ENCODE assay signal across 27 cellular contexts in genomic region chr10:54559498-54559897, GRCh38.
DNase-seq lines count a peak whose midpoint lies in the region; ATAC-seq, FAIRE-seq and TF ChIP-seq lines count a peak whose summit lies in the region.
"Had no signal": no experiment of that assay in that cellular context is flagged by ENCODE, and none has a peak within 500 bp of the region (broad histone marks: within the 10 kb centered on the region; RNA-seq: fewer than 3 reads in every experiment).

No MANE protein-coding gene starts in this region.

- in situ Hi-C loops in HAP-1 (cut with MboI; ENCODE audit: low sequenced_read_pairs): no loop called here

- intact Hi-C loops in MCF 10A (cut with micrococcal nuclease) (no loop called here), breast epithelium (cut with DNase I; ENCODE audit: low total_unique reads) (no loop called here)

- no peak overlapping the region for H3K4me3 Mint-ChIP-seq in MCF 10A (ENCODE audit: unreplicated experiment)
- H3K4me3 Mint-ChIP-seq: activated CD4-positive, alpha-beta T cell treated with anti-CD3 and anti-CD28 coated beads, Interleukin-2, amount 10 ng/mL, durations not matched to agents 24 days and 14 days; CD4-positive, CD25-positive, alpha-beta regulatory T cell; endodermal cell; nephron progenitor cell had no signal

- H3K9me3 Mint-ChIP-seq in MCF 10A (ENCODE audit: unreplicated experiment): no peaks in the 10 kb centered on the region
- peaks cover 0 to 5% of the 10 kb centered on the region in 2 donors for H3K9me3 Mint-ChIP-seq in activated naive CD4-positive, alpha-beta T cell treated with anti-CD3 and anti-CD28 coated beads, Interleukin-2, amount 50 U/mL, for 72 hours
- H3K9me3 Mint-ChIP-seq: activated CD4-positive, alpha-beta T cell treated with anti-CD3 and anti-CD28 coated beads, Interleukin-2, amount 10 ng/mL, durations not matched to agents 24 days and 14 days; endodermal cell; nephron progenitor cell had no signal

- FAIRE-seq in bronchial epithelial cell (lab: Jason Lieb, UNC): no peak

- H3K27me3 Mint-ChIP-seq in MCF 10A (ENCODE audit: insufficient read depth, unreplicated experiment): peaks cover under 1% of the 10 kb centered on the region
- H3K27me3 Mint-ChIP-seq: activated CD4-positive, alpha-beta T cell treated with anti-CD3 and anti-CD28 coated beads, Interleukin-2, amount 10 ng/mL, durations not matched to agents 24 days and 14 days; CD4-positive, CD25-positive, alpha-beta regulatory T cell had no signal

- no peaks in the 10 kb centered on the region for H3K36me3 ChIP-seq in breast epithelium
- H3K36me3 ChIP-seq in bronchial epithelial cell (ENCODE audit: control insufficient read depth, insufficient read depth, low read length): no peaks in the 10 kb centered on the region
- H3K36me3 ChIP-seq in HAP-1 (replicated peaks): no peaks in the 10 kb centered on the region
- H3K36me3 ChIP-seq: adrenal gland, cardiac muscle cell, esophagus squamous epithelium, ovary, right atrium auricular region had no signal

- no peak overlapping the region for H3K27ac Mint-ChIP-seq in MCF 10A (ENCODE audit: low read depth, unreplicated experiment)
- no peak overlapping the region for H3K27ac Mint-ChIP-seq in activated naive CD4-positive, alpha-beta T cell treated with anti-CD3 and anti-CD28 coated beads, Interleukin-2, amount 50 U/mL, for 72 hours
- H3K27ac Mint-ChIP-seq: activated CD4-positive, alpha-beta T cell treated with anti-CD3 and anti-CD28 coated beads, Interleukin-2, amount 10 ng/mL, durations not matched to agents 24 days and 14 days; CD4-positive, CD25-positive, alpha-beta regulatory T cell; endodermal cell; nephron progenitor cell had no signal

- H3K36me3 Mint-ChIP-seq in MCF 10A (ENCODE audit: insufficient read depth, unreplicated experiment): no peaks in the 10 kb centered on the region
- no peaks in the 10 kb centered on the region for H3K36me3 Mint-ChIP-seq in activated naive CD4-positive, alpha-beta T cell treated with anti-CD3 and anti-CD28 coated beads, Interleukin-2, amount 50 U/mL, for 72 hours
- H3K36me3 Mint-ChIP-seq: CD4-positive, CD25-positive, alpha-beta regulatory T cell had no signal

- H3K4me1 ChIP-seq in breast epithelium (no peaks in the 10 kb centered on the region), HAP-1 (no peaks in the 10 kb centered on the region)
- H3K4me1 ChIP-seq: adrenal gland, esophagus squamous epithelium, right atrium auricular region had no signal

- no peaks in the 10 kb centered on the region for H3K4me1 Mint-ChIP-seq in MCF 10A (ENCODE audit: insufficient read depth, unreplicated experiment)
- H3K4me1 Mint-ChIP-seq: activated CD4-positive, alpha-beta T cell treated with anti-CD3 and anti-CD28 coated beads, Interleukin-2, amount 10 ng/mL, durations not matched to agents 24 days and 14 days; CD4-positive, CD25-positive, alpha-beta regulatory T cell; nephron progenitor cell had no signal

- no peak for TF ChIP-seq CTCF in MCF 10A (IDR thresholded peaks at IDR 0.05; ENCODE audit: unreplicated experiment)
- TF ChIP-seq CTCF in breast epithelium (IDR thresholded peaks at IDR 0.05): no peak
- TF ChIP-seq CTCF in bronchial epithelial cell (IDR thresholded peaks at IDR 0.05; ENCODE audit: insufficient read depth, low read length, severe bottlenecking): no peak

- CTCF ChIA-PET in MCF 10A (lab: Yijun Ruan, JAX): interaction anchor here (0.7 kb wide), 1 partner anchor 29 kb away, joined by 3 read pairs; no protein-coding TSS in a partner anchor

- no peaks in the 10 kb centered on the region for H3K27me3 ChIP-seq in breast epithelium
- no peaks in the 10 kb centered on the region for H3K27me3 ChIP-seq in bronchial epithelial cell (ENCODE audit: control insufficient read depth, insufficient read depth, low read length)
- no peaks in the 10 kb centered on the region for H3K27me3 ChIP-seq in HAP-1 (ENCODE audit: low read depth)
- H3K27me3 ChIP-seq: adrenal gland, cardiac muscle cell, esophagus squamous epithelium, ovary, right atrium auricular region had no signal

- H3K4me3 ChIP-seq in breast epithelium: no peak overlapping the region
- no peak overlapping the region for H3K4me3 ChIP-seq in bronchial epithelial cell (ENCODE audit: low read depth, low read length)
- H3K4me3 ChIP-seq in HAP-1: no peak overlapping the region
- H3K4me3 ChIP-seq: adrenal gland, cardiac muscle cell, coronary artery, esophagus squamous epithelium, ovary, right atrium auricular region had no signal

- no peak for ATAC-seq in activated naive CD4-positive, alpha-beta T cell treated with anti-CD3 and anti-CD28 coated beads, Interleukin-2, amount 50 U/mL, for 72 hours
- ATAC-seq: Right ventricle myocardium inferior had no signal

- H3K27ac ChIP-seq in breast epithelium: no peak overlapping the region
- H3K27ac ChIP-seq: adrenal gland, cardiac muscle cell, coronary artery, esophagus squamous epithelium, KMS-11, ovary, right atrium auricular region had no signal

- POLR2A ChIA-PET in MCF 10A (lab: Yijun Ruan, JAX): no interaction called here

- BruUV-seq in MCF 10A (replicated peaks; lab: Mats Ljungman, UMichigan): no TSS peak

- no peak for TF ChIP-seq POLR2A in breast epithelium (IDR thresholded peaks at IDR 0.05)

- H3K9me3 ChIP-seq in breast epithelium: no peaks in the 10 kb centered on the region
- H3K9me3 ChIP-seq in HAP-1: no peaks in the 10 kb centered on the region
- H3K9me3 ChIP-seq: esophagus squamous epithelium, ovary, right atrium auricular region had no signal

- DNase-seq in MCF 10A (ENCODE audit: unreplicated experiment): peak; percentile 23
- DNase-seq in breast epithelium (ENCODE audit: low spot score in 2 of 2): no peak
- peak; percentile 2 for DNase-seq in bronchial epithelial cell (ENCODE audit: low read depth)
- peak; percentile 80 for DNase-seq in kidney glomerular epithelial cell (lab: John Stamatoyannopoulos, UW)
- DNase-seq in activated naive CD4-positive, alpha-beta T cell treated with anti-CD3 and anti-CD28 coated beads, Interleukin-2, amount 50 U/mL, for 72 hours (ENCODE audit: low spot score in 2 of 2): no peak
- no peak for DNase-seq in RPMI8226
- no peak for DNase-seq in stimulated activated CD8-positive, alpha-beta memory T cell treated with anti-CD3 and anti-CD28 coated beads, Interleukin-4, amount 100 ng/mL, for 48 hours
- DNase-seq in HAP-1 (ENCODE audit: low spot score in 2 of 2): no peak
- DNase-seq: 8988T; activated CD4-positive, alpha-beta T cell treated with anti-CD3 and anti-CD28 coated beads, Interleukin-2, amount 10 ng/mL, durations not matched to agents 24 days and 14 days; activated T-cell treated with anti-CD3 and anti-CD28 coated beads, Interleukin-2, amount 50 U/mL, for 48 hours; adrenal gland; CD4-positive, CD25-positive, alpha-beta regulatory T cell; endodermal cell; esophagus squamous epithelium; islet precursor cell; NCI-H146; NCI-H2107; NCI-H446; NCI-H82; nephron progenitor cell; ovary had no signal

Comparison
In these comparisons a context has a peak if more than half of its experiments do, and no peak if none do; other contexts are left out.
1. DNase-seq: peak in MCF 10A (single experiment), bronchial epithelial cell (single experiment) and kidney glomerular epithelial cell (single experiment); none in breast epithelium (0 of 2), activated naive CD4-positive, alpha-beta T cell treated with anti-CD3 and anti-CD28 coated beads, Interleukin-2, amount 50 U/mL, for 72 hours (0 of 2), RPMI8226 (single experiment), stimulated activated CD8-positive, alpha-beta memory T cell treated with anti-CD3 and anti-CD28 coated beads, Interleukin-4, amount 100 ng/mL, for 48 hours (single experiment) and HAP-1 (0 of 2).